ENCODE assay signal across 9 cellular contexts in the genomic region with DNA sequence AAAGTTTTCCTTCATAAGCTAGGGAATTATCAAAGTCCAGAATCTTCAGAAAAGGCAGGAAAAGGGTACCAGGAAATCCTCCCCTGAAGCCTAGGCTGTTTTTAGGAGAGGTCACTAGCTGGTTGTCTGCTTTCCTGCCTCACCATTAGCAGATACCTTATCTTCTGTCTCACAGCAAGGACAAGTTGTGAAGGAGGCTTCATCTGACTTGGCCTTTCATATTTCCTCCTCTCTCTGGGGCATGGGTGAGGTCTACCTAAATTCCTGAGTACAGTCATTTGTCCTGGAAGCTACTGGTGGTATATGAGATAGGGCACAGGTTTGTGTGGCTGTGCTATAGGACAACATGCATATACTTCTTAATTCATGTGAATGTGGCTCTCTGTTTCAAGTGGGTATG. TPM values are rescaled to one million over a fixed set of nuclear protein-coding genes. Genes with fewer than 3 reads are reported as not detected.
DNase-seq lines count a peak whose midpoint lies in the region; ATAC-seq and TF ChIP-seq lines count a peak whose summit lies in the region.
"Had no signal": no experiment of that assay in that cellular context is flagged by ENCODE, and none has a peak within 500 bp of the region (broad histone marks: within the 10 kb centered on the region; RNA-seq: fewer than 3 reads in every experiment).

No MANE protein-coding gene starts in this region.

- peaks cover 0 to 2% of the 10 kb centered on the region in 2 donors for H3K36me3 Mint-ChIP-seq in activated T-cell treated with anti-CD3 and anti-CD28 coated beads, Interleukin-2, amount 50 U/mL, for 72 hours (ENCODE audit: insufficient read depth in 2 of 2)

- H3K36me3 ChIP-seq in adipocyte (ENCODE audit: control insufficient read depth, insufficient read depth, low read length, severe bottlenecking) (peaks cover 4% of the 10 kb centered on the region), lung (ENCODE audit: control insufficient read depth in 2 of 2, insufficient read depth in 2 of 2, low read length in 2 of 2) (peaks cover 2% of the 10 kb centered on the region in 2 donors), tibial artery (peaks cover 0 to 3% (median 0%) of the 10 kb centered on the region in 3 donors)

- peak overlapping the region; percentile 97 for H3K9ac ChIP-seq in adipocyte (ENCODE audit: low read length)

- no peak for DNase-seq in activated T-cell treated with anti-CD3 and anti-CD28 coated beads, Interleukin-2, amount 50 U/mL, for 72 hours
- DNase-seq in activated T-cell treated with anti-CD3 and anti-CD28 coated beads for 4 hours (no peak), adipocyte (ENCODE audit: low read depth) (peak; percentile 26), lung (ENCODE audit: low spot score) (no peak), tibial artery (no peak), NOMO-1 treated with DMSO at 0.1 percent for 48 hours (lab: John Stamatoyannopoulos, UW; ENCODE audit: unreplicated experiment) (no peak), NK-92 (lab: John Stamatoyannopoulos, UW; ENCODE audit: unreplicated experiment) (no peak), NCI-H526 treated with DMSO at 0.1 percent for 48 hours (lab: John Stamatoyannopoulos, UW) (no peak)
- DNase-seq: activated CD4-positive, alpha-beta T cell treated with anti-CD3 and anti-CD28 coated beads for 48 hours had no signal

- H3K4me3 ChIP-seq in adipocyte (ENCODE audit: low read length) = peak overlapping the region; percentile 96
- no peak overlapping the region for H3K4me3 ChIP-seq in lung
- peak overlapping the region; percentile 80 to 85 for H3K4me3 ChIP-seq in tibial artery

- peak overlapping the region; percentile 80 to 94 for H3K4me3 Mint-ChIP-seq in activated T-cell treated with anti-CD3 and anti-CD28 coated beads, Interleukin-2, amount 50 U/mL, for 72 hours

- H3K27ac Mint-ChIP-seq in activated T-cell treated with anti-CD3 and anti-CD28 coated beads, Interleukin-2, amount 50 U/mL, for 72 hours = peak overlapping the region; percentile 1

- TF ChIP-seq CTCF in lung (IDR thresholded peaks at IDR 0.05; ENCODE audit: control extremely low read depth, extremely low read depth) (no peak), tibial artery (IDR thresholded peaks at IDR 0.05) (no peak)

- peaks cover 74% of the 10 kb centered on the region for H3K4me1 Mint-ChIP-seq in activated T-cell treated with anti-CD3 and anti-CD28 coated beads, Interleukin-2, amount 50 U/mL, for 72 hours (ENCODE audit: low read depth)

- no peak for ATAC-seq in activated T-cell treated with anti-CD3 and anti-CD28 coated beads, Interleukin-2, amount 50 U/mL, for 72 hours (replicated peaks in 1 of 2)
- no peak for ATAC-seq in lung (ENCODE audit: insufficient read depth, low FRiP score)

- intact Hi-C loops in tibial artery (cut with DNase I; ENCODE audit: low total_unique reads) = loop anchor here (5.0 kb wide), 1 partner anchor 207 kb away; no protein-coding TSS in a partner anchor

- no peaks in the 10 kb centered on the region for H3K27me3 ChIP-seq in adipocyte (replicated peaks; ENCODE audit: control insufficient read depth, insufficient read depth, low read length)
- no peaks in the 10 kb centered on the region for H3K27me3 ChIP-seq in lung (ENCODE audit: control insufficient read depth, insufficient read depth)
- no peaks in the 10 kb centered on the region for H3K27me3 ChIP-seq in tibial artery

- H3K4me1 ChIP-seq in adipocyte (ENCODE audit: control insufficient read depth, insufficient read depth, low read length) (peaks cover 41% of the 10 kb centered on the region), lung (ENCODE audit: control insufficient read depth in 2 of 2, insufficient read depth in 2 of 2, low read length in 2 of 2) (peaks cover 28 to 31% of the 10 kb centered on the region in 2 donors), tibial artery (peaks cover 0 to 71% (median 63%) of the 10 kb centered on the region in 4 donors)

- no peaks in the 10 kb centered on the region for H3K9me3 Mint-ChIP-seq in activated T-cell treated with anti-CD3 and anti-CD28 coated beads, Interleukin-2, amount 50 U/mL, for 72 hours

- H3K27me3 Mint-ChIP-seq in activated T-cell treated with anti-CD3 and anti-CD28 coated beads, Interleukin-2, amount 50 U/mL, for 72 hours (ENCODE audit: low read depth) = no peaks in the 10 kb centered on the region

- no peaks in the 10 kb centered on the region for H3K9me3 ChIP-seq in adipocyte (ENCODE audit: control insufficient read depth, low read length)
- no peaks in the 10 kb centered on the region for H3K9me3 ChIP-seq in lung (ENCODE audit: control insufficient read depth in 2 of 2, insufficient read depth in 1 of 2, low read length in 1 of 2)
- H3K9me3 ChIP-seq in tibial artery = no peaks in the 10 kb centered on the region

- H3K27ac ChIP-seq in lung (ENCODE audit: low read depth in 1 of 2, low read length in 1 of 2) (peak overlapping the region; percentile 38 to 98), tibial artery (peak overlapping the region; percentile 92 to 97)

RNA-seq across cellular contexts. Expression of a gene that starts 2.3 kb away (rescaled TPM):
- 10 to 100 TPM; 26.6 to 27.8 TPM for total RNA-seq in activated T-cell treated with anti-CD3 and anti-CD28 coated beads, Interleukin-2, amount 50 U/mL, for 72 hours
- 10 to 100 TPM; 14.3 to 16.7 TPM for total RNA-seq in lung
- polyA plus RNA-seq in lung = 1 to 10 TPM; 8.3 to 9.4 TPM

RNA-seq across cellular contexts. Expression of a gene that starts 31.4 kb away (rescaled TPM):
- under 1 TPM; 0.19 to 0.79 TPM for total RNA-seq in activated T-cell treated with anti-CD3 and anti-CD28 coated beads, Interleukin-2, amount 50 U/mL, for 72 hours
- 10 to 100 TPM; 10.3 to 42.2 TPM for total RNA-seq in lung
- polyA plus RNA-seq in lung = 100 to 1,000 TPM in 1 of 2 donors, 1 to 10 TPM in 1; 6.9 to 209 TPM

RNA-seq across cellular contexts. Expression of a gene that starts 47.3 kb away (rescaled TPM):
- total RNA-seq in activated T-cell treated with anti-CD3 and anti-CD28 coated beads, Interleukin-2, amount 50 U/mL, for 72 hours = 10 to 100 TPM; 34.2 to 43.5 TPM
- total RNA-seq in lung = 10 to 100 TPM; 39.5 to 44.3 TPM
- polyA plus RNA-seq in lung = 10 to 100 TPM; 25.5 to 28.9 TPM

Comparison
In these comparisons a context has a peak if more than half of its experiments do, and no peak if none do; other contexts are left out.
1. RNA of a gene that starts 31.4 kb away (total RNA-seq): 10.3 to 42.2 TPM in lung; 0.19 to 0.79 TPM in activated T-cell treated with anti-CD3 and anti-CD28 coated beads, Interleukin-2, amount 50 U/mL, for 72 hours; every median in the first group is over 4 times any median in the second.